In the genomic region with DNA sequence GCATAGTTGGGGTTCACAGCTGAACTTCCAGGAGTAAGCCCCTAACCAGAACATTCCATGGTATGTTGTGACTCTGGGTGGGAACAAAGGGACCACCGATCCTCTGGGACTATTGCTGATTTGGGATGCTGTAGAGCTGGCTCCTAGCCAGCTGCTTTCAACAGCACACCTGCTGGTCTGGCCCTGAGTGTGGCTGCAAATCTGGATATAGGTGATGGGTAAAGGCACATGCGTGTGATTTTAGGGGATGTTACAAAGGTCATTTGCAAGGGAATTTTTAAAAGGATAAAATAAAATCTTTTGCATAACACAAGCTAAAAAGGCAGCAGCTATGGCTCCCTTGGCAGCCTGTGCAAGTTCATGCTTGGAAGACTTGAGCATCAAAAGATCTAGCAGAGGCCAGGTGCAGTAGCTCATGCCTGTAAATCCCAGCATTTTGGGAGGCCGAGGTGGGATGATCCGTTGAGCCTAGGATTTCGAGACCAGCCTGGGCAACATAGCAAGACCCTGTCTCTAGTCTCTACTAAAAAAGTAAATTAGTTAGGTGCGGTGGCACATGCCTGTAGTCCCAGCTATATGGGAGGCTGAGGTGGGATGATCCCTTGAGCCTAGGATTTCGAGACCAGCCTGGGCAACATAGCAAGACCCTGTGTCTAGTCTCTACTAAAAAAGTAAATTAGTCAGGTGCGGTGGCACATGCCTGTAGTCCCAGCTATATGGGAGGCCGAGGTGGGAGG, we compare ENCODE assay signal across 10 cellular contexts. TPM values are rescaled to one million over a fixed set of nuclear protein-coding genes. Genes with fewer than 3 reads are reported as not detected.
DNase-seq lines count a peak whose midpoint lies in the region; ATAC-seq and TF ChIP-seq lines count a peak whose summit lies in the region.
"Had no signal": no experiment of that assay in that cellular context is flagged by ENCODE, and none has a peak within 500 bp of the region (broad histone marks: within the 10 kb centered on the region; RNA-seq: fewer than 3 reads in every experiment).

No MANE protein-coding gene starts in this region.

- no peaks in the 10 kb centered on the region for H3K9me3 Mint-ChIP-seq in activated B cell treated with CpG ODN at 0.5 μM for 24 hours
- H3K9me3 Mint-ChIP-seq: activated naive CD4-positive, alpha-beta T cell treated with anti-CD3 and anti-CD28 coated beads, Interleukin-2, amount 50 U/mL, for 24 hours had no signal

- H3K36me3 ChIP-seq in HUES6 (ENCODE audit: control insufficient read depth, insufficient read depth, low read length) (0 out of 2 replicates have a peak, but pooled peaks cover 3% of the 10 kb centered on the region), liver (ENCODE audit: control insufficient read depth in 4 of 4, insufficient read depth in 3 of 4, low read depth in 1 of 4, low read length in 3 of 4) (peaks cover 0 to 6% (median 2%) of the 10 kb centered on the region in 4 donors), stomach (peaks cover 0 to 8% (median 3%) of the 10 kb centered on the region in 4 donors)

- DNase-seq in activated B cell treated with CpG ODN at 0.5 μM for 24 hours (no peak), stomach (no peak), NCI-H146 (lab: John Stamatoyannopoulos, UW) (no peak), kidney glomerular epithelial cell (lab: John Stamatoyannopoulos, UW) (no peak)
- DNase-seq in activated naive CD4-positive, alpha-beta T cell treated with anti-CD3 and anti-CD28 coated beads, Interleukin-2, amount 50 U/mL, for 16 hours: no peak
- DNase-seq: NCI-H2227 treated with DMSO at 0.1 percent for 48 hours had no signal

- no peak for TF ChIP-seq EP300 in stomach (IDR thresholded peaks at IDR 0.05)

- no peak overlapping the region for H3K27ac Mint-ChIP-seq in activated B cell treated with CpG ODN at 0.5 μM for 24 hours
- H3K27ac Mint-ChIP-seq: activated naive CD4-positive, alpha-beta T cell treated with anti-CD3 and anti-CD28 coated beads, Interleukin-2, amount 50 U/mL, for 24 hours had no signal

- TF ChIP-seq POLR2A in stomach (IDR thresholded peaks at IDR 0.05): no peak

- no peak overlapping the region for H3K9ac ChIP-seq in HUES6 (ENCODE audit: low read length)
- peak overlapping the region; percentile 81 to 93 for H3K9ac ChIP-seq in liver (ENCODE audit: low read depth in 1 of 2, low read length in 2 of 2)

- no peak for ATAC-seq in activated B cell treated with CpG ODN at 0.5 μM for 24 hours (ENCODE audit: low read depth)
- no peak for ATAC-seq in GM21423 (IDR thresholded peaks at IDR 0.05; ENCODE audit: unreplicated experiment)

- H3K4me1 ChIP-seq in HUES6 (ENCODE audit: control insufficient read depth, insufficient read depth, low read length) (peaks cover 7% of the 10 kb centered on the region; the same call in 1 of the 2 replicates), liver (ENCODE audit: control insufficient read depth in 4 of 4, insufficient read depth in 4 of 4, low read length in 3 of 4) (peaks cover 16 to 59% (median 49%) of the 10 kb centered on the region in 4 donors), stomach (peaks cover 53 to 75% (median 68%) of the 10 kb centered on the region in 4 donors)

- H3K36me3 Mint-ChIP-seq in activated B cell treated with CpG ODN at 0.5 μM for 24 hours (ENCODE audit: low read depth): no peaks in the 10 kb centered on the region
- H3K36me3 Mint-ChIP-seq: activated naive CD4-positive, alpha-beta T cell treated with anti-CD3 and anti-CD28 coated beads, Interleukin-2, amount 50 U/mL, for 24 hours had no signal

- WGBS in liver: 36% methylated on average over 9 of the region's 9 CpGs
- WGBS in stomach, 5 donors: 66 to 77% (median 67%) methylated on average over 9 of the region's 9 CpGs

- H3K4me3 ChIP-seq in HUES6 (ENCODE audit: low read depth, low read length) (peak overlapping the region; percentile 75), liver (ENCODE audit: low read depth in 1 of 3, low read length in 3 of 3) (peak overlapping the region; percentile 88 to 97 (median 96)), stomach (peak overlapping the region; percentile 68 to 94 (median 88))

- H3K27ac ChIP-seq in HUES6 (ENCODE audit: low read depth, low read length): no peak overlapping the region
- peak overlapping the region; percentile 94 to 95 for H3K27ac ChIP-seq in liver (ENCODE audit: low read depth in 1 of 2, low read length in 2 of 2)
- H3K27ac ChIP-seq in stomach: peak overlapping the region; percentile 31 to 94 (median 92)

- peak overlapping the region; percentile 0 for H3K4me3 Mint-ChIP-seq in activated B cell treated with CpG ODN at 0.5 μM for 24 hours

- POLR2A ChIA-PET in activated B cell treated with CpG ODN at 0.5 μM for 24 hours (lab: Charles Lee): interaction anchor here (0.5 to 2.2 kb wide), 4 partner anchors 11 to 519 kb away, joined by 3 to 12 read pairs (median 7); no protein-coding TSS in a partner anchor

- H3K9me3 ChIP-seq in HUES6 (ENCODE audit: control insufficient read depth, insufficient read depth, low read depth, low read length) (no peaks in the 10 kb centered on the region), liver (ENCODE audit: control insufficient read depth in 4 of 4, low read length in 3 of 4) (no peaks in the 10 kb centered on the region), stomach (no peaks in the 10 kb centered on the region)

- intact Hi-C loops in activated B cell treated with CpG ODN at 0.5 μM for 24 hours (cut with micrococcal nuclease) (loop anchor here (5.0 to 10.0 kb wide), 2 partner anchors 84 to 244 kb away; partner anchors contain the start of genes ACAD10, BRAP, ERP29 and TMEM116), stomach (cut with DNase I; ENCODE audit: low total_unique reads) (no loop called here)

- TF ChIP-seq CTCF in activated B cell treated with CpG ODN at 0.5 μM for 24 hours (IDR thresholded peaks at IDR 0.05): no peak
- TF ChIP-seq CTCF in liver (IDR thresholded peaks at IDR 0.05; ENCODE audit: low read depth, low read length, missing input control): no peak
- TF ChIP-seq CTCF in stomach (IDR thresholded peaks at IDR 0.05): no peak

- peaks cover 46% of the 10 kb centered on the region for H3K4me1 Mint-ChIP-seq in activated B cell treated with CpG ODN at 0.5 μM for 24 hours

- CTCF ChIA-PET in activated B cell treated with CpG ODN at 0.5 μM for 24 hours (lab: Charles Lee): interaction anchor here (0.9 to 2.2 kb wide), 2 partner anchors 9 to 15 kb away, joined by 3 to 8 read pairs; no protein-coding TSS in a partner anchor

- no peaks in the 10 kb centered on the region for H3K27me3 ChIP-seq in HUES6 (ENCODE audit: control insufficient read depth, insufficient read depth, low read length)
- no peaks in the 10 kb centered on the region for H3K27me3 ChIP-seq in liver (ENCODE audit: control insufficient read depth in 4 of 4, insufficient read depth in 4 of 4, low read length in 3 of 4)
- H3K27me3 ChIP-seq in stomach: no peaks in the 10 kb centered on the region

- no peak for TF ChIP-seq RAD21 in liver (IDR thresholded peaks at IDR 0.05)

- H3K27me3 Mint-ChIP-seq in activated B cell treated with CpG ODN at 0.5 μM for 24 hours: no peaks in the 10 kb centered on the region

TF ChIP-seq in liver, 16 proteins besides CTCF, POLR2A, EP300 and RAD21:
- TF ChIP-seq HNF4A (conservative IDR thresholded peaks at IDR 0.05): peak in 1 of 2 donors; percentile 13
- TF ChIP-seq, protein P1, sequence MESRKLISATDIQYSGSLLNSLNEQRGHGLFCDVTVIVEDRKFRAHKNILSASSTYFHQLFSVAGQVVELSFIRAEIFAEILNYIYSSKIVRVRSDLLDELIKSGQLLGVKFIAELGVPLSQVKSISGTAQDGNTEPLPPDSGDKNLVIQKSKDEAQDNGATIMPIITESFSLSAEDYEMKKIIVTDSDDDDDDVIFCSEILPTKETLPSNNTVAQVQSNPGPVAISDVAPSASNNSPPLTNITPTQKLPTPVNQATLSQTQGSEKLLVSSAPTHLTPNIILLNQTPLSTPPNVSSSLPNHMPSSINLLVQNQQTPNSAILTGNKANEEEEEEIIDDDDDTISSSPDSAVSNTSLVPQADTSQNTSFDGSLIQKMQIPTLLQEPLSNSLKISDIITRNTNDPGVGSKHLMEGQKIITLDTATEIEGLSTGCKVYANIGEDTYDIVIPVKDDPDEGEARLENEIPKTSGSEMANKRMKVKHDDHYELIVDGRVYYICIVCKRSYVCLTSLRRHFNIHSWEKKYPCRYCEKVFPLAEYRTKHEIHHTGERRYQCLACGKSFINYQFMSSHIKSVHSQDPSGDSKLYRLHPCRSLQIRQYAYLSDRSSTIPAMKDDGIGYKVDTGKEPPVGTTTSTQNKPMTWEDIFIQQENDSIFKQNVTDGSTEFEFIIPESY (IDR thresholded peaks at IDR 0.05): no peak
- no peak for TF ChIP-seq SP1 (IDR thresholded peaks at IDR 0.05)
- no peak for TF ChIP-seq ATF3 (IDR thresholded peaks at IDR 0.05)
- TF ChIP-seq HNF4G (IDR thresholded peaks at IDR 0.05): no peak
- no peak for TF ChIP-seq YY1 (IDR thresholded peaks at IDR 0.05)

RNA-seq across cellular contexts. Expression of gene ALDH2, which starts 1.6 kb away (rescaled TPM):
- 36.0 and 37.4 TPM in 2 replicates for total RNA-seq in activated B cell treated with CpG ODN at 0.5 μM for 24 hours
- total RNA-seq in liver: 100 to 1,000 TPM in 1 of 2 donors, 10 to 100 TPM in 1; 93.1 to 333 TPM
- 100 to 1,000 TPM; 813 to 849 TPM for polyA plus RNA-seq in liver
- 100 to 1,000 TPM in 3 of 5 donors, 10 to 100 TPM in 2; 50.3 to 196 (median 116) TPM for total RNA-seq in stomach
- polyA plus RNA-seq in stomach: 100 to 1,000 TPM; 129 to 296 (median 134) TPM
